ENCODE assay signal across 25 cellular contexts in genomic region chr13:45827318-45827717, GRCh38. TPM values are rescaled to one million over a fixed set of nuclear protein-coding genes. Genes with fewer than 3 reads are reported as not detected.
DNase-seq lines count a peak whose midpoint lies in the region; ATAC-seq and TF ChIP-seq lines count a peak whose summit lies in the region.
"Had no signal": no experiment of that assay in that cellular context is flagged by ENCODE, and none has a peak within 500 bp of the region (broad histone marks: within the 10 kb centered on the region; RNA-seq: fewer than 3 reads in every experiment).

No MANE protein-coding gene starts in this region.

- peaks cover 44% of the 10 kb centered on the region for H3K4me1 ChIP-seq in cardiac muscle cell (ENCODE audit: low read depth)
- peaks cover 5% of the 10 kb centered on the region for H3K4me1 ChIP-seq in endodermal cell (ENCODE audit: control insufficient read depth, insufficient read depth, low read length)
- H3K4me1 ChIP-seq: A549, BE2C, Caco-2, SJSA1 had no signal

- no peaks in the 10 kb centered on the region for H3K36me3 ChIP-seq in cardiac muscle cell
- no peaks in the 10 kb centered on the region for H3K36me3 ChIP-seq in neural cell (ENCODE audit: insufficient read depth, low read length)
- H3K36me3 ChIP-seq in endodermal cell (ENCODE audit: control insufficient read depth, insufficient read depth, low read length), result no peaks in the 10 kb centered on the region
- H3K36me3 ChIP-seq: BE2C, MG63, SJSA1 had no signal

- H4K20me1 ChIP-seq in neural cell (ENCODE audit: insufficient read depth), result no peaks in the 10 kb centered on the region

- H3K36me3 Mint-ChIP-seq in activated T-helper 1 cell treated with anti-CD3 and anti-CD28 coated beads, Interleukin-12 subunit alpha, Interleukin-12 subunit beta, Interleukin-2, Interleukin-4 antibody, amounts not matched to agents 30 ng/mL and 10 ng/mL and 1 ng/mL, durations not matched to agents 14 hours and 24 hours and 36 hours (ENCODE audit: low read depth), result no peaks in the 10 kb centered on the region
- H3K36me3 Mint-ChIP-seq in endodermal cell (ENCODE audit: low read depth) (no peaks in the 10 kb centered on the region), progenitor cell of endocrine pancreas (ENCODE audit: insufficient read depth) (no peaks in the 10 kb centered on the region)

- H3K4me3 Mint-ChIP-seq in activated T-helper 1 cell treated with anti-CD3 and anti-CD28 coated beads, Interleukin-12 subunit alpha, Interleukin-12 subunit beta, Interleukin-2, Interleukin-4 antibody, amounts not matched to agents 30 ng/mL and 10 ng/mL and 1 ng/mL, durations not matched to agents 14 hours and 24 hours and 36 hours, result no peak overlapping the region
- H3K4me3 Mint-ChIP-seq in endodermal cell (no peak overlapping the region), progenitor cell of endocrine pancreas (ENCODE audit: low read depth) (no peak overlapping the region)
- H3K4me3 Mint-ChIP-seq: CD4-positive, alpha-beta T cell had no signal

- H3K4me3 ChIP-seq in cardiac muscle cell, result no peak overlapping the region
- H3K4me3 ChIP-seq in neural cell (ENCODE audit: low read length), result no peak overlapping the region
- no peak overlapping the region for H3K4me3 ChIP-seq in endodermal cell (ENCODE audit: low read length)
- H3K4me3 ChIP-seq: A549, GM12878, MG63, SJSA1 had no signal

- TF ChIP-seq CTCF in cardiac muscle cell (IDR thresholded peaks at IDR 0.05; ENCODE audit: low read depth, low read length) (no peak), neural cell (IDR thresholded peaks at IDR 0.05; ENCODE audit: poor library complexity, severe bottlenecking) (no peak), endodermal cell (conservative IDR thresholded peaks at IDR 0.05) (no peak), progenitor cell of endocrine pancreas (IDR thresholded peaks at IDR 0.05; ENCODE audit: unreplicated experiment) (no peak)

- intact Hi-C loops in cardiac septum (cut with DNase I), result no loop called here
- intact Hi-C loops in activated T-helper 1 cell treated with anti-CD3 and anti-CD28 coated beads, Interleukin-12 subunit alpha, Interleukin-12 subunit beta, Interleukin-2, Interleukin-4 antibody, amounts not matched to agents 30 ng/mL and 10 ng/mL and 1 ng/mL, durations not matched to agents 14 hours and 24 hours and 36 hours (cut with micrococcal nuclease), result no loop called here

- no peak for TF ChIP-seq EP300 in neural cell (conservative IDR thresholded peaks at IDR 0.05; ENCODE audit: poor library complexity, severe bottlenecking)

- H3K4me2 ChIP-seq in neural cell (ENCODE audit: low read length), result no peak overlapping the region
- H3K4me2 ChIP-seq: A549 had no signal

- no peaks in the 10 kb centered on the region for H3K4me1 Mint-ChIP-seq in activated T-helper 1 cell treated with anti-CD3 and anti-CD28 coated beads, Interleukin-12 subunit alpha, Interleukin-12 subunit beta, Interleukin-2, Interleukin-4 antibody, amounts not matched to agents 30 ng/mL and 10 ng/mL and 1 ng/mL, durations not matched to agents 14 hours and 24 hours and 36 hours (ENCODE audit: low read depth)
- H3K4me1 Mint-ChIP-seq in endodermal cell (peaks cover 22% of the 10 kb centered on the region), progenitor cell of endocrine pancreas (ENCODE audit: low read depth) (peaks cover 6% of the 10 kb centered on the region)

- H3K79me2 ChIP-seq in neural cell (replicated peaks; ENCODE audit: insufficient read depth, low read length), result no peaks in the 10 kb centered on the region

- no peak overlapping the region for H2AFZ ChIP-seq in neural cell (ENCODE audit: low read depth, low read length)

- no peaks in the 10 kb centered on the region for H3K9me2 ChIP-seq in neural cell (ENCODE audit: insufficient read depth, low read length)

- no peaks in the 10 kb centered on the region for H3K9me3 Mint-ChIP-seq in activated T-helper 1 cell treated with anti-CD3 and anti-CD28 coated beads, Interleukin-12 subunit alpha, Interleukin-12 subunit beta, Interleukin-2, Interleukin-4 antibody, amounts not matched to agents 30 ng/mL and 10 ng/mL and 1 ng/mL, durations not matched to agents 14 hours and 24 hours and 36 hours
- H3K9me3 Mint-ChIP-seq in endodermal cell, result no peaks in the 10 kb centered on the region
- no peaks in the 10 kb centered on the region for H3K9me3 Mint-ChIP-seq in progenitor cell of endocrine pancreas (ENCODE audit: low read depth)
- H3K9me3 Mint-ChIP-seq: CD4-positive, alpha-beta T cell had no signal

- H3K9me3 ChIP-seq in cardiac muscle cell (ENCODE audit: low read depth) (no peaks in the 10 kb centered on the region), neural cell (ENCODE audit: low read length) (no peaks in the 10 kb centered on the region), endodermal cell (ENCODE audit: control insufficient read depth, low read length) (no peaks in the 10 kb centered on the region)
- H3K9me3 ChIP-seq: A549, BE2C, Caco-2, MG63, SJSA1 had no signal

- peaks cover 9% of the 10 kb centered on the region for H3F3A ChIP-seq in neural cell (ENCODE audit: insufficient read depth, low read length, poor library complexity, severe bottlenecking)

- H3K27me3 ChIP-seq in cardiac muscle cell (no peaks in the 10 kb centered on the region), neural cell (ENCODE audit: insufficient read depth, low read depth, low read length) (no peaks in the 10 kb centered on the region), endodermal cell (ENCODE audit: control insufficient read depth, insufficient read depth, low read length, poor library complexity, severe bottlenecking) (no peaks in the 10 kb centered on the region)
- H3K27me3 ChIP-seq: BE2C, MG63, SJSA1 had no signal

- no peak for DNase-seq in cardiac muscle cell (ENCODE audit: low read depth in 1 of 2, low spot score in 1 of 2)
- no peak for DNase-seq in cardiac septum (ENCODE audit: low spot score)
- peak; percentile 47 for DNase-seq in astrocyte of the hippocampus (ENCODE audit: low read depth, low spot score)
- DNase-seq in activated T-helper 1 cell treated with anti-CD3 and anti-CD28 coated beads, Interleukin-12 subunit alpha, Interleukin-12 subunit beta, Interleukin-2, Interleukin-4 antibody, amounts not matched to agents 30 ng/mL and 10 ng/mL and 1 ng/mL, durations not matched to agents 14 hours and 24 hours and 36 hours (ENCODE audit: low spot score), result no peak
- DNase-seq in endodermal cell, result no peak
- no peak for DNase-seq in progenitor cell of endocrine pancreas (ENCODE audit: low spot score, unreplicated experiment)
- DNase-seq: BE2C; Caco-2; CD4-positive, alpha-beta T cell; DMS 273 treated with DMSO at 0.1 percent for 48 hours; GOT3; IMR-90; MG63; NCI-H1694 treated with DMSO at 0.1 percent for 48 hours; NCI-H2081 treated with DMSO at 0.1 percent for 48 hours; NCI-H2171 treated with DMSO at 0.1 percent for 48 hours; NCI-H524 treated with DMSO at 0.1 percent for 48 hours; NCI-H82 had no signal

- no peak overlapping the region for H3K27ac Mint-ChIP-seq in activated T-helper 1 cell treated with anti-CD3 and anti-CD28 coated beads, Interleukin-12 subunit alpha, Interleukin-12 subunit beta, Interleukin-2, Interleukin-4 antibody, amounts not matched to agents 30 ng/mL and 10 ng/mL and 1 ng/mL, durations not matched to agents 14 hours and 24 hours and 36 hours
- H3K27ac Mint-ChIP-seq in endodermal cell, result no peak overlapping the region
- no peak overlapping the region for H3K27ac Mint-ChIP-seq in progenitor cell of endocrine pancreas
- H3K27ac Mint-ChIP-seq: CD4-positive, alpha-beta T cell had no signal

- H3K9ac ChIP-seq in neural cell (ENCODE audit: low read length) (no peak overlapping the region), endodermal cell (ENCODE audit: extremely low read depth, low read length, poor library complexity, severe bottlenecking) (no peak overlapping the region)

- no peak for ATAC-seq in GM21528 (IDR thresholded peaks at IDR 0.05; ENCODE audit: low FRiP score, unreplicated experiment)
- ATAC-seq: A549, HCT116, Panc1 had no signal

- H3K27ac ChIP-seq in cardiac muscle cell (peak overlapping the region; percentile 15), neural cell (ENCODE audit: low read length) (peak overlapping the region; percentile 2), endodermal cell (ENCODE audit: low read depth, low read length) (no peak overlapping the region)
- H3K27ac ChIP-seq: A549, SJSA1 had no signal

- no peaks in the 10 kb centered on the region for H3K27me3 Mint-ChIP-seq in activated T-helper 1 cell treated with anti-CD3 and anti-CD28 coated beads, Interleukin-12 subunit alpha, Interleukin-12 subunit beta, Interleukin-2, Interleukin-4 antibody, amounts not matched to agents 30 ng/mL and 10 ng/mL and 1 ng/mL, durations not matched to agents 14 hours and 24 hours and 36 hours (ENCODE audit: insufficient read depth)
- no peaks in the 10 kb centered on the region for H3K27me3 Mint-ChIP-seq in endodermal cell (ENCODE audit: insufficient read depth)
- peaks cover 4% of the 10 kb centered on the region for H3K27me3 Mint-ChIP-seq in progenitor cell of endocrine pancreas
- H3K27me3 Mint-ChIP-seq: CD4-positive, alpha-beta T cell had no signal

- no peak for TF ChIP-seq RAD21 in neural cell (conservative IDR thresholded peaks at IDR 0.05)

TF ChIP-seq in neural cell, 6 proteins besides CTCF, POLR2A, EP300 and RAD21 (continues in another document):
- TF ChIP-seq EZH2 (IDR thresholded peaks at IDR 0.05; ENCODE audit: borderline replicate concordance, insufficient read depth, low read length, poor library complexity, severe bottlenecking) (no peak), POLR2AphosphoS5 (IDR thresholded peaks at IDR 0.05) (no peak), TAF1 (IDR thresholded peaks at IDR 0.05; ENCODE audit: low read depth) (no peak)

RNA-seq across cellular contexts. Expression of gene SIAH3, which starts 24.2 kb away (rescaled TPM):
- total RNA-seq in cardiac muscle cell, result 2.2 and 3.9 TPM in 2 replicates
- 1.3 and 2.5 TPM in 2 replicates for polyA plus RNA-seq in cardiac muscle cell
- not detected for total RNA-seq in cardiac septum
- polyA plus RNA-seq in neural cell, result 4.0 and 4.9 TPM in 2 replicates
- polyA minus RNA-seq in neural cell, result 11.4 and 14.6 TPM in 2 replicates
- total RNA-seq in activated T-helper 1 cell treated with anti-CD3 and anti-CD28 coated beads, Interleukin-12 subunit alpha, Interleukin-12 subunit beta, Interleukin-2, Interleukin-4 antibody, amounts not matched to agents 30 ng/mL and 10 ng/mL and 1 ng/mL, durations not matched to agents 14 hours and 24 hours and 36 hours, result 0.02 and 0.03 TPM in 2 replicates
- not detected for total RNA-seq in endodermal cell
- polyA plus RNA-seq in endodermal cell (2013, experiment 1 of 2), result 0.21 TPM
- polyA plus RNA-seq in endodermal cell (2013, experiment 2 of 2), result 0.12 TPM
- not detected in 2 replicates for total RNA-seq in progenitor cell of endocrine pancreas
- total RNA-seq: Caco-2, GM12878, IMR-90 had no signal
- polyA plus RNA-seq: A549, GM12878 had no signal
